Comparison of ENCODE assay signal across 8 cellular contexts in the genomic region with DNA sequence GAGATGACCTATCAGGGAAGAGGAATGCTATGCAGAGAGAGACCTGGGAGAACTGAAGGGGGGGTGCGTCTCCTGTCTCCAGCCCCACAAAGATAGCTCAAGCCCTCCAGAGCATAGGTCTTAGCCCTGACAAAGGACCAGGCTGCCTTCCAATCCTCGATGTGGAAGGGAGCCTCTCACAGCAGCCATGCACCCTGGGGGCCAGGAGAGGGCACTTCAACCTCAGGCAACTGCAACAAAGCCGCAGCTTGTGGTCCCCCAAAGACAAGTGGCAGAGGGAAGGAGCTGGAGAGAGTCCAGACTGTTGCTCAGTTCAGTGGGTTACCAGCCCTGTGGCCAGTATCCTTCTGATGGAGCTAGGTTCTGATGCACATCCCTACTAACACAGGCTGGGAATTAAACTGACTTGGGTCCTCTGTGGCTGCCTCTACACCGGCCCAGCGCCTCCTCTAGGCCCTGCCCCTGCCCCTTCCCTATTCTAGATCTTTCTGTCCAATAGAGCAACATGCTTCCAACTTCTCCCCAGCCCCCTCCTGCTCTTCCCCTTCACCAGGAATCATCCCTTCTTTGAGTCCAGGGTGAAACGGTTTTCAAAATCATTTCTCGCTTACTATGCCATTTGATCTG.
DNase-seq lines count a peak whose midpoint lies in the region; ATAC-seq, FAIRE-seq and TF ChIP-seq lines count a peak whose summit lies in the region.

No MANE protein-coding gene starts in this region.

- 43 to 49% methylated on average over 7 of the region's 7 CpGs for WGBS in thyroid gland, 2 donors

- no peak for TF ChIP-seq POLR2A in thyroid gland (IDR thresholded peaks at IDR 0.05)

- no peak overlapping the region for H3K4me3 Mint-ChIP-seq in activated CD4-positive, alpha-beta T cell treated with anti-CD3 and anti-CD28 coated beads, Interleukin-2, amount 10 ng/mL, durations not matched to agents 7 days and 5 days

- H3K36me3 Mint-ChIP-seq in activated CD4-positive, alpha-beta T cell treated with anti-CD3 and anti-CD28 coated beads, Interleukin-2, amount 10 ng/mL, durations not matched to agents 7 days and 5 days (ENCODE audit: low read depth), result no peaks in the 10 kb centered on the region

- H3K36me3 ChIP-seq in left lung (no peaks in the 10 kb centered on the region), thyroid gland (no peaks in the 10 kb centered on the region)

- POLR2A ChIA-PET in activated CD4-positive, alpha-beta T cell treated with anti-CD3 and anti-CD28 coated beads, Interleukin-2, amount 10 ng/mL, durations not matched to agents 7 days and 5 days (lab: Charles Lee), result no interaction called here

- H3K4me1 ChIP-seq in left lung (peaks cover 0 to 11% of the 10 kb centered on the region in 2 donors), thyroid gland (no peaks in the 10 kb centered on the region)

- H3K27ac ChIP-seq in left lung (peak overlapping the region in 1 of 2 donors; percentile 26), thyroid gland (no peak overlapping the region)

- FAIRE-seq in D721Med (lab: Jason Lieb, UNC), result no peak

- no peak overlapping the region for H3K4me3 ChIP-seq in Jurkat, Clone E6-1 (ENCODE audit: low read length)
- no peak overlapping the region for H3K4me3 ChIP-seq in left lung
- H3K4me3 ChIP-seq in thyroid gland (replicated peaks in 1 of 3), result no peak overlapping the region

- no peaks in the 10 kb centered on the region for H3K27me3 Mint-ChIP-seq in activated CD4-positive, alpha-beta T cell treated with anti-CD3 and anti-CD28 coated beads, Interleukin-2, amount 10 ng/mL, durations not matched to agents 7 days and 5 days

- no peak overlapping the region for H3K27ac Mint-ChIP-seq in activated CD4-positive, alpha-beta T cell treated with anti-CD3 and anti-CD28 coated beads, Interleukin-2, amount 10 ng/mL, durations not matched to agents 7 days and 5 days

- DNase-seq in D721Med (ENCODE audit: insufficient read length, low spot score) (peak; percentile 29), NOMO-1 treated with dmso at 0.1 percent for 144 hours (lab: John Stamatoyannopoulos, UW; ENCODE audit: unreplicated experiment) (peak; percentile 46), cerebellum (ENCODE audit: low spot score) (peak; percentile 24), left lung (peak; percentile 64 to 70), thyroid gland (peak; percentile 52 to 68)
- peak; percentile 39 for DNase-seq in Jurkat, Clone E6-1 (ENCODE audit: low read depth, low spot score)
- no peak for DNase-seq in activated CD4-positive, alpha-beta T cell treated with anti-CD3 and anti-CD28 coated beads, Interleukin-2, amount 10 ng/mL, durations not matched to agents 7 days and 5 days

- H3K4me1 Mint-ChIP-seq in activated CD4-positive, alpha-beta T cell treated with anti-CD3 and anti-CD28 coated beads, Interleukin-2, amount 10 ng/mL, durations not matched to agents 7 days and 5 days, result no peaks in the 10 kb centered on the region

- H3K27me3 ChIP-seq in left lung (no peaks in the 10 kb centered on the region), thyroid gland (no peaks in the 10 kb centered on the region)

- ATAC-seq in GM19372 (IDR thresholded peaks at IDR 0.05; ENCODE audit: low read depth, unreplicated experiment) (peak; percentile 86), left lung (peak; percentile 94)

- intact Hi-C loops in left lung (cut with DNase I), result loop anchor here in 1 of 2 donors (10.0 kb wide), 1 partner anchor 242 kb away; no protein-coding TSS in a partner anchor
- intact Hi-C loops in thyroid gland (cut with DNase I), result loop anchor here (5.0 kb wide), 1 partner anchor 125 kb away; no protein-coding TSS in a partner anchor

- H3K9me3 Mint-ChIP-seq in activated CD4-positive, alpha-beta T cell treated with anti-CD3 and anti-CD28 coated beads, Interleukin-2, amount 10 ng/mL, durations not matched to agents 7 days and 5 days, result no peaks in the 10 kb centered on the region

- CTCF ChIA-PET in activated CD4-positive, alpha-beta T cell treated with anti-CD3 and anti-CD28 coated beads, Interleukin-2, amount 10 ng/mL, durations not matched to agents 7 days and 5 days (lab: Charles Lee), result no interaction called here

- TF ChIP-seq CTCF in D721Med (IDR thresholded peaks at IDR 0.05; ENCODE audit: insufficient read depth, missing control alignments), result peak; percentile 64
- peak; percentile 33 to 47 for TF ChIP-seq CTCF in left lung (IDR thresholded peaks at IDR 0.05)
- peak in 5 of 6 experiments; percentile 34 to 67 (median 57) for TF ChIP-seq CTCF in thyroid gland (IDR thresholded peaks at IDR 0.05)

- no peaks in the 10 kb centered on the region for H3K9me3 ChIP-seq in left lung
- no peaks in the 10 kb centered on the region for H3K9me3 ChIP-seq in thyroid gland
